8 cellular contexts compared by ENCODE assay signal in genomic region chr14:73457050-73457934, GRCh38. TPM values are rescaled to one million over a fixed set of nuclear protein-coding genes. Genes with fewer than 3 reads are reported as not detected.
DNase-seq lines count a peak whose midpoint lies in the region; ATAC-seq, FAIRE-seq and TF ChIP-seq lines count a peak whose summit lies in the region.

No MANE protein-coding gene starts in this region.

- H3K27ac ChIP-seq in A549 (peak overlapping the region; percentile 91 to 95), kidney (ENCODE audit: low read depth in 2 of 2, low read length in 2 of 2) (peak overlapping the region; percentile 89 to 92)

- H3K27me3 ChIP-seq in bronchial epithelial cell (ENCODE audit: control insufficient read depth, insufficient read depth, low read length): no peaks in the 10 kb centered on the region

- ATAC-seq in A549 (peak; percentile 37 to 42), GM21367 (IDR thresholded peaks at IDR 0.05; ENCODE audit: unreplicated experiment) (no peak), GM21576 (IDR thresholded peaks at IDR 0.05; ENCODE audit: unreplicated experiment) (no peak)

- TF ChIP-seq EP300 in A549 (IDR thresholded peaks at IDR 0.05): no peak

- TF ChIP-seq CTCF in A549 (IDR thresholded peaks at IDR 0.05) (no peak), bronchial epithelial cell (IDR thresholded peaks at IDR 0.05; ENCODE audit: insufficient read depth, low read length, severe bottlenecking) (no peak), kidney (IDR thresholded peaks at IDR 0.05; ENCODE audit: borderline replicate concordance, extremely low read depth, insufficient read depth) (no peak)

- H3K36me3 ChIP-seq in bronchial epithelial cell (ENCODE audit: control insufficient read depth, insufficient read depth, low read length) (no peaks in the 10 kb centered on the region), kidney (ENCODE audit: control insufficient read depth in 1 of 2, insufficient read depth in 2 of 2, low read length in 2 of 2) (no peaks in the 10 kb centered on the region)

- POLR2A ChIA-PET in A549 (lab: Yijun Ruan, JAX): interaction anchor here (0.8 kb wide), 1 partner anchor 124 kb away, joined by 3 read pairs; no protein-coding TSS in a partner anchor

- intact Hi-C loops in kidney (cut with DNase I): no loop called here

- H3K9ac ChIP-seq in kidney (ENCODE audit: low read length in 2 of 2): peak overlapping the region; percentile 63 to 84

- H3K4me3 ChIP-seq in A549: peak overlapping the region; percentile 89
- peak overlapping the region; percentile 93 for H3K4me3 ChIP-seq in bronchial epithelial cell (ENCODE audit: low read depth, low read length)
- H3K4me3 ChIP-seq in kidney (ENCODE audit: low read length in 2 of 2): peak overlapping the region; percentile 85 to 86

- WGBS in A549 (ENCODE audit: missing lambda C conversion rate): 1% methylated on average over 24 of the region's 25 CpGs

- H3K4me1 ChIP-seq in A549: peaks cover 70% of the 10 kb centered on the region
- H3K4me1 ChIP-seq in kidney (ENCODE audit: control insufficient read depth in 1 of 2, insufficient read depth in 1 of 2, low read depth in 1 of 2, low read length in 2 of 2): peaks cover 17 to 18% of the 10 kb centered on the region in 2 donors

- no peak for FAIRE-seq in A549 (lab: Jason Lieb, UNC)
- peak; percentile 83 for FAIRE-seq in GM12892 (lab: Jason Lieb, UNC)
- no peak for FAIRE-seq in bronchial epithelial cell (lab: Jason Lieb, UNC)
- no peak for FAIRE-seq in kidney (lab: Jason Lieb, UNC)

- DNase-seq in A549 (ENCODE audit: low read depth in 1 of 2, low spot score in 1 of 2): peak in 1 of 2 experiments; percentile 47
- DNase-seq in GM12892 (ENCODE audit: insufficient read length): no peak
- DNase-seq in SK-N-DZ (ENCODE audit: low spot score): peak; percentile 17
- peak; percentile 56 for DNase-seq in bronchial epithelial cell (ENCODE audit: low read depth)
- peak; percentile 86 for DNase-seq in kidney
- DNase-seq in stimulated activated CD4-positive, alpha-beta T cell treated with anti-CD3 and anti-CD28 coated beads, Interleukin-4, amount 100 ng/mL, for 24 hours: peak; percentile 23

- H3K9me3 ChIP-seq in A549 (no peaks in the 10 kb centered on the region), kidney (ENCODE audit: control insufficient read depth in 1 of 2, low read length in 2 of 2) (no peaks in the 10 kb centered on the region)

- no peak for TF ChIP-seq RAD21 in A549 (conservative IDR thresholded peaks at IDR 0.05 in 1 of 2, IDR thresholded peaks at IDR 0.05 in 1 of 2)

- TF ChIP-seq POLR2A in A549 (IDR thresholded peaks at IDR 0.05; ENCODE audit: low read length) (no peak), GM12892 (IDR thresholded peaks at IDR 0.05; ENCODE audit: low read depth, low read length) (no peak)

- CTCF ChIA-PET in A549 (lab: Yijun Ruan, JAX): interaction anchor here (0.9 to 8.2 kb wide), 6 partner anchors 8 to 290 kb away, joined by 3 to 104 read pairs (median 4); no protein-coding TSS in a partner anchor

- peak overlapping the region; percentile 90 for H3K4me2 ChIP-seq in A549

TF ChIP-seq in A549, 52 proteins besides CTCF, POLR2A, EP300 and RAD21:
- no peak for TF ChIP-seq BCL3 (IDR thresholded peaks at IDR 0.05)
- no peak for TF ChIP-seq E2F6 (IDR thresholded peaks at IDR 0.05; ENCODE audit: borderline replicate concordance, low read depth)
- TF ChIP-seq PHF8 (IDR thresholded peaks at IDR 0.05; ENCODE audit: borderline replicate concordance, low read depth): no peak
- TF ChIP-seq USF2 (IDR thresholded peaks at IDR 0.05): no peak
- TF ChIP-seq, protein P1, sequence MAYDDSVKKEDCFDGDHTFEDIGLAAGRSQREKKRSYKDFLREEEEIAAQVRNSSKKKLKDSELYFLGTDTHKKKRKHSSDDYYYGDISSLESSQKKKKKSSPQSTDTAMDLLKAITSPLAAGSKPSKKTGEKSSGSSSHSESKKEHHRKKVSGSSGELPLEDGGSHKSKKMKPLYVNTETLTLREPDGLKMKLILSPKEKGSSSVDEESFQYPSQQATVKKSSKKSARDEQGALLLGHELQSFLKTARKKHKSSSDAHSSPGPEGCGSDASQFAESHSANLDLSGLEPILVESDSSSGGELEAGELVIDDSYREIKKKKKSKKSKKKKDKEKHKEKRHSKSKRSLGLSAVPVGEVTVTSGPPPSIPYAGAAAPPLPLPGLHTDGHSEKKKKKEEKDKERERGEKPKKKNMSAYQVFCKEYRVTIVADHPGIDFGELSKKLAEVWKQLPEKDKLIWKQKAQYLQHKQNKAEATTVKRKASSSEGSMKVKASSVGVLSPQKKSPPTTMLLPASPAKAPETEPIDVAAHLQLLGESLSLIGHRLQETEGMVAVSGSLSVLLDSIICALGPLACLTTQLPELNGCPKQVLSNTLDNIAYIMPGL (CRISPR knock-in tag; IDR thresholded peaks at IDR 0.05; ENCODE audit: borderline replicate concordance): no peak
- no peak for TF ChIP-seq GATA3 (IDR thresholded peaks at IDR 0.05; ENCODE audit: borderline replicate concordance)
- TF ChIP-seq CBX2 (IDR thresholded peaks at IDR 0.05; ENCODE audit: borderline replicate concordance, low read depth): no peak
- no peak for TF ChIP-seq HES2 (IDR thresholded peaks at IDR 0.05)
- TF ChIP-seq MYC (IDR thresholded peaks at IDR 0.05; ENCODE audit: borderline replicate concordance, low read length): no peak

RNA-seq across cellular contexts. Expression of gene NUMB, which starts 1.1 kb away (rescaled TPM):
- polyA plus RNA-seq in A549 (2011; rRNA removed) (134 and 151 TPM in 2 replicates), A549 (2017; fragmentation: RNase III; extraction: RNeasy Plus Mini Kit Qiagen cat#74134 plus additional on column Dnase treatment) (34.6 to 41.2 TPM (median 40.8 TPM) in 3 replicates), kidney (ENCODE audit: insufficient read depth, low read depth, low replicate concordance) (42.4 TPM)
- 53.2 and 62.9 TPM in 2 replicates for polyA plus RNA-seq in A549 (2012; cell fraction: cytosol; rRNA removed)
- polyA plus RNA-seq in A549 (2012; cell fraction: nucleus; rRNA removed): 91.2 and 105 TPM in 2 replicates
- polyA minus RNA-seq in A549 (2011; rRNA and poly(A)+ RNA removed): 164 and 177 TPM in 2 replicates
- polyA plus RNA-seq in GM12892 (2012; ENCODE audit: missing spikeins): 31.0 TPM
- polyA plus RNA-seq in SK-N-DZ (2014; cell fraction: cytosol; rRNA removed): 7.1 TPM in 2 replicates
- 12.0 and 32.5 TPM in 2 replicates for polyA plus RNA-seq in SK-N-DZ (2014; cell fraction: nucleus; rRNA removed)
- total RNA-seq in bronchial epithelial cell (18.2 and 27.7 TPM in 2 replicates), kidney (104 TPM)

RNA-seq across cellular contexts. Expression of gene RIOX1, which starts 33.4 kb away (rescaled TPM):
- polyA plus RNA-seq in A549 (2011; rRNA removed) (11.4 and 11.9 TPM in 2 replicates), A549 (2017; fragmentation: RNase III; extraction: RNeasy Plus Mini Kit Qiagen cat#74134 plus additional on column Dnase treatment) (16.5 to 17.5 TPM (median 17.1 TPM) in 3 replicates), kidney (ENCODE audit: insufficient read depth, low read depth, low replicate concordance) (7.7 TPM)
- polyA plus RNA-seq in A549 (2012; cell fraction: cytosol; rRNA removed): 16.2 and 22.3 TPM in 2 replicates
- 18.7 and 24.0 TPM in 2 replicates for polyA plus RNA-seq in A549 (2012; cell fraction: nucleus; rRNA removed)
- 20.1 and 21.5 TPM in 2 replicates for polyA minus RNA-seq in A549 (2011; rRNA and poly(A)+ RNA removed)
- 11.6 TPM for polyA plus RNA-seq in GM12892 (2012; ENCODE audit: missing spikeins)
- polyA plus RNA-seq in SK-N-DZ (2014; cell fraction: cytosol; rRNA removed): 15.9 and 18.1 TPM in 2 replicates
- polyA plus RNA-seq in SK-N-DZ (2014; cell fraction: nucleus; rRNA removed): 10.0 and 10.9 TPM in 2 replicates
- total RNA-seq in bronchial epithelial cell (16.1 and 25.8 TPM in 2 replicates), kidney (12.4 TPM)

Comparison
In these comparisons a context has a peak if more than half of its experiments do, and no peak if none do; other contexts are left out.
1. ATAC-seq: peak in A549 (2 of 2); none in GM21367 (single experiment) and GM21576 (single experiment).
2. Peak in every context shown above with its lines, with median percentiles within 50 percentile points of each other: H3K4me3 ChIP-seq.